In the genomic region with DNA sequence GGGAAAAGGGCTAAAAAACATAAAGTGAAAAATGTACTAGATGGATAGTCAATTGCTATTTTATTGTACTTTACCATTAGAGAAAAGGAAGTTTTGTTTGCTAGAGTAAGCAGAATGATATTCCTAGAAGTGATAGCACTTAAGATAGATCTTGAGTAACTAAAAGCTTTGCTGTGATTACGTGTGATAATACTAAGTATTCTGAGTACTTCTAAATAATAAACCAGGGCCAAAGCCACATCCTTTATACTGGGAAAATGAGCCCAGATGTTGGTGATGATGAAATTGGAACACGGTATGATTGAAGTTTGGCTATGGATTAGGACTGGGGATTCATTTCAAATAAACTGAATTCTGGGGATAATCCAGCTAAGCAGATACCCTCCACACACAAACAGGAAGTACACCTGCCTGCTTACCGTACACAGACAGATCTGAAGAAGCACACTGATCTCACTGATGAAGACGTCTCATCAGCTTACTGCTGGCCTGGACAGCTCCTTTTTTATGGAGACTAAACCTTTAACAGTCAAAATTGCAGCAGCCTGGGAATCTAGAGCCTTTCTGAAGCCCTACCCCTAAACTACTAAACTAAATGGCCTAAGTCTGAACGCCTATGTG, we compare ENCODE assay signal across 14 cellular contexts.
A peak's percentile ranks its signal among the peaks of the same experiment; 100 is the strongest.
DNase-seq lines count a peak whose midpoint lies in the region; ATAC-seq and TF ChIP-seq lines count a peak whose summit lies in the region.
"Had no signal": no experiment of that assay in that cellular context is flagged by ENCODE, and none has a peak within 500 bp of the region (broad histone marks: within the 10 kb centered on the region; RNA-seq: fewer than 3 reads in every experiment).

No MANE protein-coding gene starts in this region.

- no peaks in the 10 kb centered on the region for H3K4me1 Mint-ChIP-seq in GM23338
- H3K4me1 Mint-ChIP-seq in activated T-cell treated with anti-CD3 and anti-CD28 coated beads, Interleukin-2, amount 50 U/mL, for 24 hours (ENCODE audit: low read depth) = no peaks in the 10 kb centered on the region
- H3K4me1 Mint-ChIP-seq: CD14-positive monocyte, H9 had no signal

- no peak overlapping the region for H3K4me2 ChIP-seq in GM23338
- H3K4me2 ChIP-seq: A549 had no signal

- H2AFZ ChIP-seq in GM23338 = no peak overlapping the region

- no peaks in the 10 kb centered on the region for H3K9me3 ChIP-seq in SK-N-MC (ENCODE audit: low read depth, low read length)

- no peak for DNase-seq in GM23338 (ENCODE audit: low spot score)
- no peak for DNase-seq in SK-N-MC (ENCODE audit: low read depth, low spot score)
- peak; percentile 16 for DNase-seq in fibroblast of gingiva (ENCODE audit: low read depth)
- no peak for DNase-seq in medulla oblongata (ENCODE audit: extremely low spot score)
- no peak for DNase-seq in stimulated activated CD4-positive, alpha-beta T cell treated with anti-CD3 and anti-CD28 coated beads, Interleukin-12 subunit alpha, Interleukin-12 subunit beta, amount 100 ng/mL, for 4 hours
- DNase-seq in activated T-cell treated with anti-CD3 and anti-CD28 coated beads, Interleukin-2, amount 50 U/mL, for 24 hours = no peak
- DNase-seq: CD8-positive, alpha-beta T cell; COR-L47; GF-D8; GOT3; H9 had no signal

- H3K9ac ChIP-seq in SK-N-MC (ENCODE audit: insufficient read length) = no peak overlapping the region

- no peak for TF ChIP-seq CTCF in GM23338 (conservative IDR thresholded peaks at IDR 0.05; ENCODE audit: low read depth in 2 of 2)

- H3K27ac ChIP-seq in GM23338 (ENCODE audit: low read depth) (no peak overlapping the region), SK-N-MC (peak overlapping the region; percentile 99)
- H3K27ac ChIP-seq: A549 had no signal

- H3K27ac Mint-ChIP-seq in GM23338 = no peak overlapping the region
- no peak overlapping the region for H3K27ac Mint-ChIP-seq in activated T-cell treated with anti-CD3 and anti-CD28 coated beads, Interleukin-2, amount 50 U/mL, for 24 hours
- H3K27ac Mint-ChIP-seq: CD14-positive monocyte; CD8-positive, alpha-beta T cell; H9 had no signal

- H3K36me3 ChIP-seq in GM23338 (ENCODE audit: insufficient read depth) (no peaks in the 10 kb centered on the region), SK-N-MC (ENCODE audit: insufficient read depth, low read length) (no peaks in the 10 kb centered on the region; the same call in 1 of the 2 replicates)

- no peaks in the 10 kb centered on the region for H3K9me2 ChIP-seq in GM23338 (ENCODE audit: insufficient read depth)

- no peaks in the 10 kb centered on the region for H3K4me1 ChIP-seq in GM23338 (ENCODE audit: insufficient read depth)
- H3K4me1 ChIP-seq: A549 had no signal

- H3K27me3 Mint-ChIP-seq in GM23338 (ENCODE audit: insufficient read depth, low read depth, poor library complexity) = peaks cover 1% of the 10 kb centered on the region
- no peaks in the 10 kb centered on the region for H3K27me3 Mint-ChIP-seq in activated T-cell treated with anti-CD3 and anti-CD28 coated beads, Interleukin-2, amount 50 U/mL, for 24 hours

- H3K4me3 ChIP-seq in GM23338 (no peak overlapping the region), SK-N-MC (no peak overlapping the region)
- H3K4me3 ChIP-seq: A549 had no signal

- no peak overlapping the region for H3K4me3 Mint-ChIP-seq in GM23338
- H3K4me3 Mint-ChIP-seq in activated T-cell treated with anti-CD3 and anti-CD28 coated beads, Interleukin-2, amount 50 U/mL, for 24 hours = no peak overlapping the region
- H3K4me3 Mint-ChIP-seq: CD14-positive monocyte; CD8-positive, alpha-beta T cell; H9 had no signal

- H3K36me3 Mint-ChIP-seq in GM23338 (ENCODE audit: low read depth) = no peaks in the 10 kb centered on the region; the same call in 2 of the 3 replicates
- H3K36me3 Mint-ChIP-seq in activated T-cell treated with anti-CD3 and anti-CD28 coated beads, Interleukin-2, amount 50 U/mL, for 24 hours (ENCODE audit: low read depth) = no peaks in the 10 kb centered on the region
- H3K36me3 Mint-ChIP-seq: CD14-positive monocyte; CD8-positive, alpha-beta T cell had no signal

- H3K27me3 ChIP-seq in GM23338 (ENCODE audit: insufficient read depth) = no peaks in the 10 kb centered on the region

- H3F3A ChIP-seq in GM23338 (replicated peaks; ENCODE audit: low read depth) = no peaks in the 10 kb centered on the region

- H4K20me1 ChIP-seq in GM23338 (replicated peaks; ENCODE audit: insufficient read depth) = no peaks in the 10 kb centered on the region

- H3K9me3 Mint-ChIP-seq in GM23338 = peaks cover 2% of the 10 kb centered on the region; the same call in 1 of the 3 replicates
- H3K9me3 Mint-ChIP-seq in activated T-cell treated with anti-CD3 and anti-CD28 coated beads, Interleukin-2, amount 50 U/mL, for 24 hours = peaks cover 1% of the 10 kb centered on the region
- H3K9me3 Mint-ChIP-seq: CD8-positive, alpha-beta T cell had no signal

- ATAC-seq in GM23338 = no peak
- no peak for ATAC-seq in GM18870 (IDR thresholded peaks at IDR 0.05; ENCODE audit: unreplicated experiment)
- ATAC-seq: A549; CD8-positive, alpha-beta T cell had no signal

- no peaks in the 10 kb centered on the region for H3K79me2 ChIP-seq in GM23338 (replicated peaks; ENCODE audit: insufficient read depth)

TF ChIP-seq in GM23338, 12 proteins besides CTCF, POLR2A, EP300 and RAD21 (continues in another document):
- TF ChIP-seq, protein P1, sequence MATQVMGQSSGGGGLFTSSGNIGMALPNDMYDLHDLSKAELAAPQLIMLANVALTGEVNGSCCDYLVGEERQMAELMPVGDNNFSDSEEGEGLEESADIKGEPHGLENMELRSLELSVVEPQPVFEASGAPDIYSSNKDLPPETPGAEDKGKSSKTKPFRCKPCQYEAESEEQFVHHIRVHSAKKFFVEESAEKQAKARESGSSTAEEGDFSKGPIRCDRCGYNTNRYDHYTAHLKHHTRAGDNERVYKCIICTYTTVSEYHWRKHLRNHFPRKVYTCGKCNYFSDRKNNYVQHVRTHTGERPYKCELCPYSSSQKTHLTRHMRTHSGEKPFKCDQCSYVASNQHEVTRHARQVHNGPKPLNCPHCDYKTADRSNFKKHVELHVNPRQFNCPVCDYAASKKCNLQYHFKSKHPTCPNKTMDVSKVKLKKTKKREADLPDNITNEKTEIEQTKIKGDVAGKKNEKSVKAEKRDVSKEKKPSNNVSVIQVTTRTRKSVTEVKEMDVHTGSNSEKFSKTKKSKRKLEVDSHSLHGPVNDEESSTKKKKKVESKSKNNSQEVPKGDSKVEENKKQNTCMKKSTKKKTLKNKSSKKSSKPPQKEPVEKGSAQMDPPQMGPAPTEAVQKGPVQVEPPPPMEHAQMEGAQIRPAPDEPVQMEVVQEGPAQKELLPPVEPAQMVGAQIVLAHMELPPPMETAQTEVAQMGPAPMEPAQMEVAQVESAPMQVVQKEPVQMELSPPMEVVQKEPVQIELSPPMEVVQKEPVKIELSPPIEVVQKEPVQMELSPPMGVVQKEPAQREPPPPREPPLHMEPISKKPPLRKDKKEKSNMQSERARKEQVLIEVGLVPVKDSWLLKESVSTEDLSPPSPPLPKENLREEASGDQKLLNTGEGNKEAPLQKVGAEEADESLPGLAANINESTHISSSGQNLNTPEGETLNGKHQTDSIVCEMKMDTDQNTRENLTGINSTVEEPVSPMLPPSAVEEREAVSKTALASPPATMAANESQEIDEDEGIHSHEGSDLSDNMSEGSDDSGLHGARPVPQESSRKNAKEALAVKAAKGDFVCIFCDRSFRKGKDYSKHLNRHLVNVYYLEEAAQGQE (IDR thresholded peaks at IDR 0.05; ENCODE audit: unreplicated experiment) = peak; percentile 19
- TF ChIP-seq POLR2AphosphoS5 (IDR thresholded peaks at IDR 0.05; ENCODE audit: low read depth) (no peak), STAT1 (IDR thresholded peaks at IDR 0.05; ENCODE audit: unreplicated experiment) (no peak), JUNB (IDR thresholded peaks at IDR 0.05; ENCODE audit: unreplicated experiment) (no peak), NANOG (IDR thresholded peaks at IDR 0.05; ENCODE audit: borderline replicate concordance) (no peak)
- TF ChIP-seq, protein P2, sequence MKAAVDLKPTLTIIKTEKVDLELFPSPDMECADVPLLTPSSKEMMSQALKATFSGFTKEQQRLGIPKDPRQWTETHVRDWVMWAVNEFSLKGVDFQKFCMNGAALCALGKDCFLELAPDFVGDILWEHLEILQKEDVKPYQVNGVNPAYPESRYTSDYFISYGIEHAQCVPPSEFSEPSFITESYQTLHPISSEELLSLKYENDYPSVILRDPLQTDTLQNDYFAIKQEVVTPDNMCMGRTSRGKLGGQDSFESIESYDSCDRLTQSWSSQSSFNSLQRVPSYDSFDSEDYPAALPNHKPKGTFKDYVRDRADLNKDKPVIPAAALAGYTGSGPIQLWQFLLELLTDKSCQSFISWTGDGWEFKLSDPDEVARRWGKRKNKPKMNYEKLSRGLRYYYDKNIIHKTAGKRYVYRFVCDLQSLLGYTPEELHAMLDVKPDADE (IDR thresholded peaks at IDR 0.05) = no peak
